ENCODE assay signal across 22 cellular contexts in genomic region chr2:184302506-184302905, GRCh38.
"Had no signal": no experiment of that assay in that cellular context is flagged by ENCODE, and none has a peak within 500 bp of the region (broad histone marks: within the 10 kb centered on the region; RNA-seq: fewer than 3 reads in every experiment).

No MANE protein-coding gene starts in this region.

- H3K36me3 ChIP-seq: gastrocnemius medialis, thyroid gland had no signal

- DNase-seq: activated CD4-positive, alpha-beta T cell treated with anti-CD3 and anti-CD28 coated beads, Interleukin-2, amount 10 ng/mL, durations not matched to agents 7 days and 5 days; activated CD8-positive, alpha-beta T cell treated with anti-CD3 and anti-CD28 coated beads, Interleukin-2, amount 10 ng/mL, durations not matched to agents 7 days and 5 days; activated effector memory CD4-positive, alpha-beta T cell treated with anti-CD3 and anti-CD28 coated beads, Interleukin-2, amount 50 U/mL, for 16 hours; activated naive CD4-positive, alpha-beta T cell treated with anti-CD3 and anti-CD28 coated beads, Interleukin-2, amount 50 U/mL, for 16 hours; activated T-cell treated with anti-CD3 and anti-CD28 coated beads, Interleukin-2, amount 50 U/mL, for 48 hours; body of pancreas; dorsolateral prefrontal cortex; endodermal cell; gastrocnemius medialis; head of caudate nucleus; kidney; occipital lobe; posterior cingulate gyrus; retina; stimulated activated CD4-positive, alpha-beta T cell treated with anti-CD3 and anti-CD28 coated beads, Interleukin-12 subunit alpha, Interleukin-12 subunit beta, amount 100 ng/mL, for 4 hours; stimulated activated CD4-positive, alpha-beta T cell treated with anti-CD3 and anti-CD28 coated beads, Interleukin-1b, Interleukin-23, amount 100 ng/mL, for 48 hours; stimulated activated CD8-positive, alpha-beta memory T cell treated with anti-CD3 and anti-CD28 coated beads, Interleukin-4, amount 100 ng/mL, for 48 hours; stimulated activated naive CD4-positive, alpha-beta T cell; T1000; thyroid gland had no signal

- H3K27ac ChIP-seq: body of pancreas, dorsolateral prefrontal cortex, gastrocnemius medialis, thyroid gland had no signal

- H3K27me3 ChIP-seq: body of pancreas, dorsolateral prefrontal cortex, gastrocnemius medialis, thyroid gland had no signal

- H3K4me3 ChIP-seq: body of pancreas, dorsolateral prefrontal cortex, gastrocnemius medialis, thyroid gland had no signal

- H3K9me3 ChIP-seq: body of pancreas, gastrocnemius medialis, thyroid gland had no signal

- ATAC-seq: activated CD4-positive, CD25-positive, alpha-beta regulatory T cell treated with anti-CD3 and anti-CD28 coated beads, Interleukin-2, amount 50 U/mL, for 24 hours; activated CD8-positive, alpha-beta T cell treated with anti-CD3 and anti-CD28 coated beads, Interleukin-2, amount 10 ng/mL, durations not matched to agents 7 days and 5 days; body of pancreas; gastrocnemius medialis; left lobe of liver had no signal

- H3K4me1 ChIP-seq: body of pancreas, gastrocnemius medialis, thyroid gland had no signal
